17 cellular contexts compared by ENCODE assay signal in genomic region chr16:736936-737481, GRCh38. TPM values are rescaled to one million over a fixed set of nuclear protein-coding genes. Genes with fewer than 3 reads are reported as not detected.
"Had no signal": no experiment of that assay in that cellular context is flagged by ENCODE, and none has a peak within 500 bp of the region (broad histone marks: within the 10 kb centered on the region; RNA-seq: fewer than 3 reads in every experiment).

No MANE protein-coding gene starts in this region.

- H3K4me3 Mint-ChIP-seq: activated CD4-positive, alpha-beta memory T cell treated with anti-CD3 and anti-CD28 coated beads, Interleukin-2, amount 10 ng/mL, durations not matched to agents 7 days and 5 days had no signal

- H3K27ac ChIP-seq: adrenal gland, coronary artery, psoas muscle, testis had no signal

- H3K4me3 ChIP-seq: adrenal gland, coronary artery, lung, psoas muscle, testis had no signal

- H3K27me3 ChIP-seq: adrenal gland, testis had no signal

- H3K9me3 ChIP-seq: adrenal gland, psoas muscle, testis had no signal

- H3K27me3 Mint-ChIP-seq: activated CD4-positive, alpha-beta memory T cell treated with anti-CD3 and anti-CD28 coated beads, Interleukin-2, amount 10 ng/mL, durations not matched to agents 7 days and 5 days; naive thymus-derived CD4-positive, alpha-beta T cell; stimulated activated naive CD8-positive, alpha-beta T cell treated with anti-CD3 and anti-CD28 coated beads, Interleukin-15, amount 100 ng/mL, for 72 hours had no signal

- DNase-seq: activated CD4-positive, alpha-beta memory T cell treated with anti-CD3 and anti-CD28 coated beads, Interleukin-2, amount 10 ng/mL, durations not matched to agents 7 days and 5 days; activated CD4-positive, CD25-positive, alpha-beta regulatory T cell treated with anti-CD3 and anti-CD28 coated beads, Interleukin-2, amount 50 U/mL, for 72 hours; activated naive CD4-positive, alpha-beta T cell treated with anti-CD3 and anti-CD28 coated beads, Interleukin-2, amount 50 U/mL, for 16 hours; effector CD8-positive, alpha-beta T cell; foreskin melanocyte; naive thymus-derived CD4-positive, alpha-beta T cell; psoas muscle; stimulated activated CD4-positive, alpha-beta T cell treated with anti-CD3 and anti-CD28 coated beads, Interleukin-12 subunit alpha, Interleukin-12 subunit beta, amount 100 ng/mL, for 4 hours; stimulated activated CD4-positive, alpha-beta T cell treated with anti-CD3 and anti-CD28 coated beads, Interleukin-2, amount 100 ng/mL, for 48 hours; stimulated activated naive CD8-positive, alpha-beta T cell treated with anti-CD3 and anti-CD28 coated beads, Interleukin-15, amount 100 ng/mL, for 72 hours; testis had no signal

- ATAC-seq: left colon; naive thymus-derived CD4-positive, alpha-beta T cell; psoas muscle; sciatic nerve had no signal

- H3K9me3 Mint-ChIP-seq: activated CD4-positive, alpha-beta memory T cell treated with anti-CD3 and anti-CD28 coated beads, Interleukin-2, amount 10 ng/mL, durations not matched to agents 7 days and 5 days; naive thymus-derived CD4-positive, alpha-beta T cell; stimulated activated naive CD8-positive, alpha-beta T cell treated with anti-CD3 and anti-CD28 coated beads, Interleukin-15, amount 100 ng/mL, for 72 hours; T-helper 2 cell treated with Interferon-gamma antibody and Interleukin-4, amounts not matched to agents 5 μg/mL and 100 μg/mL, for 36 hours had no signal

RNA-seq across cellular contexts. Expression of gene CCDC78, which starts 10.8 kb away (rescaled TPM):
- polyA plus RNA-seq: naive thymus-derived CD4-positive, alpha-beta T cell had no signal
